Comparison of ENCODE assay signal across 9 cellular contexts in genomic region chr3:120160050-120160449, GRCh38.
DNase-seq lines count a peak whose midpoint lies in the region; ATAC-seq, FAIRE-seq and TF ChIP-seq lines count a peak whose summit lies in the region.
"Had no signal": no experiment of that assay in that cellular context is flagged by ENCODE, and none has a peak within 500 bp of the region (broad histone marks: within the 10 kb centered on the region; RNA-seq: fewer than 3 reads in every experiment).

No MANE protein-coding gene starts in this region.

- no peak for TF ChIP-seq RAD21 in HepG2 (CRISPR knock-in tag; IDR thresholded peaks at IDR 0.05)

- peaks cover 24% of the 10 kb centered on the region for H3K9me3 Mint-ChIP-seq in MCF 10A (ENCODE audit: unreplicated experiment)

- no peaks in the 10 kb centered on the region for H3K27me3 ChIP-seq in HepG2 (ENCODE audit: control insufficient read depth in 1 of 2, insufficient read depth in 2 of 2, low read length in 2 of 2)

- H3K36me3 Mint-ChIP-seq in MCF 10A (ENCODE audit: insufficient read depth, unreplicated experiment), result no peaks in the 10 kb centered on the region

- in situ Hi-C loops in ACHN (cut with HindIII; ENCODE audit: low pct_ligation_motif_present, low pct_unique_long_range_greater_than_20kb, low sequenced_read_pairs) (no loop called here), HepG2 (cut with HindIII; ENCODE audit: extremely low pct_ligation_motif_present, low pct_unique_long_range_greater_than_20kb) (no loop called here)

- peak; percentile 54 for DNase-seq in ACHN
- DNase-seq in LHCN-M2 (ENCODE audit: low read depth), result peak; percentile 91
- DNase-seq in MCF 10A (ENCODE audit: unreplicated experiment), result peak; percentile 99
- no peak for DNase-seq in HepG2 (ENCODE audit: low spot score)
- DNase-seq in activated CD8-positive, alpha-beta memory T cell treated with anti-CD3 and anti-CD28 coated beads for 24 hours, result no peak
- no peak for DNase-seq in GM19240 (ENCODE audit: insufficient read length, low spot score)
- no peak for DNase-seq in NCI-H524 (lab: John Stamatoyannopoulos, UW)
- DNase-seq: CD4-positive, alpha-beta memory T cell had no signal

- H4K20me1 ChIP-seq in HepG2 (ENCODE audit: insufficient read depth, low read length), result no peaks in the 10 kb centered on the region

- H3K4me2 ChIP-seq in HepG2 (ENCODE audit: low read depth, low read length), result peak overlapping the region; percentile 8; the same call in 1 of the 2 replicates

- no peak for TF ChIP-seq POLR2A in HepG2 (IDR thresholded peaks at IDR 0.05; ENCODE audit: insufficient read depth in 1 of 2, low read depth in 2 of 2, low read length in 2 of 2)

- BruUV-seq in MCF 10A (replicated peaks; lab: Mats Ljungman, UMichigan) (no TSS peak), HepG2 (replicated peaks; lab: Mats Ljungman, UMichigan) (no TSS peak)

- H3K9me3 ChIP-seq in HepG2 (ENCODE audit: low read length), result peaks cover 10% of the 10 kb centered on the region

- H3K27me3 Mint-ChIP-seq in MCF 10A (ENCODE audit: insufficient read depth, unreplicated experiment), result no peaks in the 10 kb centered on the region

- intact Hi-C loops in MCF 10A (cut with micrococcal nuclease) (loop anchor here (1.0 kb wide), 2 partner anchors 10 to 66 kb away; partner anchors contain the start of gene GSK3B), HepG2 (cut with micrococcal nuclease; ENCODE audit: unreplicated experiment) (no loop called here)

- POLR2A ChIA-PET in MCF 10A (lab: Yijun Ruan, JAX) (interaction anchor here (0.8 to 4.3 kb wide), 15 partner anchors 10 to 70 kb away, joined by 3 to 71 read pairs (median 13); partner anchors contain the start of gene GSK3B), HepG2 (lab: Yijun Ruan, JAX) (interaction anchor here (0.9 to 1.7 kb wide), 2 partner anchors 13 to 65 kb away, joined by 3 to 15 read pairs; no protein-coding TSS in a partner anchor)

- H3K4me1 ChIP-seq in HepG2 (ENCODE audit: insufficient read depth, low read length), result peaks cover 46% of the 10 kb centered on the region

- no peak overlapping the region for H3K4me3 ChIP-seq in HepG2 (replicated peaks in 1 of 3; ENCODE audit: insufficient read depth in 1 of 3, low read depth in 2 of 3, low read length in 3 of 3)

- CTCF ChIA-PET in MCF 10A (lab: Yijun Ruan, JAX), result interaction anchor here (0.6 to 2.9 kb wide), 10 partner anchors 9 to 268 kb away, joined by 3 to 11 read pairs (median 4); no protein-coding TSS in a partner anchor
- CTCF ChIA-PET in HepG2 (lab: Yijun Ruan, JAX; ENCODE audit: low intra/inter-chr PET ratio, low total read pairs), result no interaction called here

- H3K27ac ChIP-seq in HepG2 (ENCODE audit: extremely low read length, insufficient read depth, low read length), result no peak overlapping the region

- H3K9ac ChIP-seq in HepG2 (ENCODE audit: insufficient read depth, low read depth, low read length), result no peak overlapping the region

- peak; percentile 30 for FAIRE-seq in HepG2 (lab: Jason Lieb, UNC)

- ATAC-seq in HepG2 (peak; percentile 52), GM18511 (IDR thresholded peaks at IDR 0.05; ENCODE audit: unreplicated experiment) (no peak)

- no peaks in the 10 kb centered on the region for H3K79me2 ChIP-seq in HepG2 (ENCODE audit: insufficient read depth, low read length)

- H3K4me1 Mint-ChIP-seq in MCF 10A (ENCODE audit: insufficient read depth, unreplicated experiment), result peaks cover 32% of the 10 kb centered on the region
- H3K4me1 Mint-ChIP-seq: CD4-positive, alpha-beta memory T cell had no signal

- no peak for TF ChIP-seq CTCF in MCF 10A (IDR thresholded peaks at IDR 0.05; ENCODE audit: unreplicated experiment)
- no peak for TF ChIP-seq CTCF in HepG2 (CRISPR knock-in tag; IDR thresholded peaks at IDR 0.05)

- no peak overlapping the region for H3K4me3 Mint-ChIP-seq in MCF 10A (ENCODE audit: unreplicated experiment)
- H3K4me3 Mint-ChIP-seq: CD4-positive, alpha-beta memory T cell had no signal

- TF ChIP-seq EP300 in HepG2 (IDR thresholded peaks at IDR 0.05; ENCODE audit: low read depth in 2 of 2, low read length in 2 of 2) (peak in 1 of 2 experiments; percentile 58; a peak in 2 of 4 replicates), HepG2 (CRISPR knock-in tag; IDR thresholded peaks at IDR 0.05; ENCODE audit: borderline replicate concordance) (0 out of 2 replicates have a peak, but pooled peaks have one; percentile 27)

- no peaks in the 10 kb centered on the region for H3K36me3 ChIP-seq in HepG2 (replicated peaks in 1 of 2; ENCODE audit: control insufficient read depth in 1 of 2, insufficient read depth in 2 of 2, low read length in 2 of 2)

- H2AFZ ChIP-seq in HepG2 (ENCODE audit: low read length), result no peak overlapping the region

- WGBS in HepG2 (ENCODE audit: low lambda C conversion rate), result no CpG with 5 or more reads among the region's 1 CpG

- H3K27ac Mint-ChIP-seq in MCF 10A (ENCODE audit: low read depth, unreplicated experiment), result peak overlapping the region; percentile 96
- H3K27ac Mint-ChIP-seq: CD4-positive, alpha-beta memory T cell had no signal

TF ChIP-seq in HepG2, 621 proteins besides CTCF, POLR2A, EP300 and RAD21 (continues in another document):
- TF ChIP-seq ZNF136 (CRISPR knock-in tag; IDR thresholded peaks at IDR 0.05; ENCODE audit: low read depth) (no peak), MAFF (IDR thresholded peaks at IDR 0.05; ENCODE audit: low read depth, low read length) (no peak), AGO1 (IDR thresholded peaks at IDR 0.05; ENCODE audit: low read depth, low read length, poor library complexity, severe bottlenecking) (no peak), ATF4 (CRISPR knock-in tag; IDR thresholded peaks at IDR 0.05) (peak in 1 of 2 experiments; percentile 99; a peak in 2 of 4 replicates), ZNF10 (CRISPR knock-in tag; IDR thresholded peaks at IDR 0.05; ENCODE audit: borderline replicate concordance, low read depth) (no peak), FOXA3 (CRISPR knock-in tag; IDR thresholded peaks at IDR 0.05) (peak; percentile 51; the same call in 1 of the 2 replicates), ATF3 (CRISPR knock-in tag; IDR thresholded peaks at IDR 0.05) (peak; percentile 73), HMG20A (CRISPR knock-in tag; IDR thresholded peaks at IDR 0.05; ENCODE audit: borderline replicate concordance) (peak; percentile 38; the same call in 1 of the 2 replicates), FOXJ3 (CRISPR knock-in tag; IDR thresholded peaks at IDR 0.05; ENCODE audit: borderline replicate concordance) (peak; percentile 39; the same call in 1 of the 2 replicates), TFDP1 (CRISPR knock-in tag; IDR thresholded peaks at IDR 0.05; ENCODE audit: borderline replicate concordance) (no peak), MED1 (CRISPR knock-in tag; IDR thresholded peaks at IDR 0.05) (0 out of 2 replicates have a peak, but pooled peaks have one; percentile 36), HOXA5 (CRISPR knock-in tag; IDR thresholded peaks at IDR 0.05) (0 out of 2 replicates have a peak, but pooled peaks have one; percentile 43), ZNF281 (CRISPR knock-in tag; IDR thresholded peaks at IDR 0.05; ENCODE audit: borderline replicate concordance) (no peak), FLYWCH1 (CRISPR knock-in tag; IDR thresholded peaks at IDR 0.05) (no peak)

Comparison
In these comparisons a context has a peak if more than half of its experiments do, and no peak if none do; other contexts are left out.
1. DNase-seq: peak in ACHN (single experiment), LHCN-M2 (single experiment) and MCF 10A (single experiment); none in HepG2 (single experiment), activated CD8-positive, alpha-beta memory T cell treated with anti-CD3 and anti-CD28 coated beads for 24 hours (single experiment), GM19240 (single experiment) and NCI-H524 (0 of 2).